ENCODE assay signal across 10 cellular contexts in the genomic region with DNA sequence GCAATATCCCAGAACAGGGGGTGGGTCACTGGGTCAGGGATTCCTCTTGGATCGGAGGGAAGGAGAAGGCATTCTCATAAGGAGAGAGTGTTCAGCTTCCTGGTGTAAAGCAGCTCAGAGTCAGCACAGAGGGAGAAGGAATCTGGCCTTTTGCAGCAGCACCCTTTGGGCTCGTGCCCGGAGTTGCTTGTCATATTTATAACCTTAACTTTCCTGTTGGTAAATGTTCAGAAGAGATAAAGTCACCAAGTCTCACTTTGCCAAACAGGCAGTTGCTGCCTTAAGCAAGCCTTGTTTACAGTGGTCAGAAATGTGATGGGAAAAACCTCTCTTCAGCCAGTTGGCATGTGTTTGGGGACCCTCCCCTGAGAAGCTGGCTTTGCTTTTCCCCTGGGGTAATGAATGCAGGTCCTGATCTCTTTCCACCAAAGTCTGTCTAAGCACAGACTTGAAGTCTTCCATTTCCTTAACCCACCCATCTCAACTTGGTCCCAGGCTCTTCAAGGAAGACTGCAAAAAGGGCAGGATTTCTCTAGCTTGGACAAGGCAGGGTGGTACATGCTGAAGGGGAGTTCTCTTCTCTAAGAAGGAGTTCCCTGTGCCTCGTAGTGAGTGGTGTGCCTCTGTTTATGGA.
DNase-seq lines count a peak whose midpoint lies in the region; ATAC-seq and TF ChIP-seq lines count a peak whose summit lies in the region.
"Had no signal": no experiment of that assay in that cellular context is flagged by ENCODE, and none has a peak within 500 bp of the region (broad histone marks: within the 10 kb centered on the region; RNA-seq: fewer than 3 reads in every experiment).

No MANE protein-coding gene starts in this region.

- H3K27me3 Mint-ChIP-seq in MCF 10A (ENCODE audit: insufficient read depth, unreplicated experiment) (no peaks in the 10 kb centered on the region), natural killer cell (ENCODE audit: low read depth in 2 of 2) (no peaks in the 10 kb centered on the region)
- H3K27me3 Mint-ChIP-seq: activated naive CD4-positive, alpha-beta T cell treated with anti-CD3 and anti-CD28 coated beads, Interleukin-2, amount 10 ng/mL, durations not matched to agents 7 days and 5 days had no signal

- POLR2A ChIA-PET in MCF 10A (lab: Yijun Ruan, JAX) = interaction anchor here (0.7 kb wide), 1 partner anchor 51 kb away, joined by 4 read pairs; no protein-coding TSS in a partner anchor

- no peak overlapping the region for H3K4me2 ChIP-seq in mammary epithelial cell (ENCODE audit: insufficient read depth, low read depth, low read length)

- DNase-seq in MCF 10A (ENCODE audit: unreplicated experiment) = no peak
- no peak for DNase-seq in mammary epithelial cell
- DNase-seq in esophagus muscularis mucosa (ENCODE audit: extremely low spot score) = peak; percentile 93
- no peak for DNase-seq in natural killer cell
- no peak for DNase-seq in cerebellum (ENCODE audit: low spot score)
- no peak for DNase-seq in activated CD8-positive, alpha-beta memory T cell treated with anti-CD3 and anti-CD28 coated beads, Interleukin-2, amount 50 U/mL, for 48 hours
- no peak for DNase-seq in NCI-H2171 treated with DMSO at 0.1 percent for 48 hours (lab: John Stamatoyannopoulos, UW)
- DNase-seq: activated naive CD4-positive, alpha-beta T cell treated with anti-CD3 and anti-CD28 coated beads, Interleukin-2, amount 10 ng/mL, durations not matched to agents 7 days and 5 days had no signal

- intact Hi-C loops in MCF 10A (cut with micrococcal nuclease) (no loop called here), mammary epithelial cell (cut with micrococcal nuclease) (no loop called here), esophagus muscularis mucosa (cut with DNase I) (loop anchor here (10.0 kb wide), 1 partner anchor 47 kb away; no protein-coding TSS in a partner anchor), natural killer cell (cut with micrococcal nuclease) (no loop called here)

- H3K4me3 ChIP-seq in mammary epithelial cell (replicated peaks in 1 of 3; ENCODE audit: insufficient read depth in 1 of 3, low read depth in 2 of 3, low read length in 3 of 3) (no peak overlapping the region), esophagus muscularis mucosa (no peak overlapping the region)
- H3K4me3 ChIP-seq: BLaER1 treated with 17β-estradiol and CSF1 and Interleukin-3, amounts not matched to agents 10 nM and 100 nM had no signal

- H3K27me3 ChIP-seq in mammary epithelial cell (ENCODE audit: insufficient read depth, low read length) (no peaks in the 10 kb centered on the region), esophagus muscularis mucosa (no peaks in the 10 kb centered on the region)
- H3K27me3 ChIP-seq: BLaER1 treated with 17β-estradiol and CSF1 and Interleukin-3, amounts not matched to agents 10 nM and 100 nM had no signal

- H4K20me1 ChIP-seq in mammary epithelial cell (ENCODE audit: insufficient read depth, low read length) = no peaks in the 10 kb centered on the region
- H4K20me1 ChIP-seq: BLaER1 treated with 17β-estradiol and CSF1 and Interleukin-3, amounts not matched to agents 10 nM and 100 nM had no signal

- H3K9ac ChIP-seq in mammary epithelial cell (ENCODE audit: insufficient read depth, low read length) = no peak overlapping the region
- H3K9ac ChIP-seq: BLaER1 treated with 17β-estradiol and CSF1 and Interleukin-3, amounts not matched to agents 10 nM and 100 nM had no signal

- 45% methylated on average over 4 of the region's 4 CpGs for WGBS in mammary epithelial cell (ENCODE audit: low coverage, missing lambda C conversion rate)
- 30% methylated on average over 4 of the region's 4 CpGs for WGBS in esophagus muscularis mucosa

- H3K9me3 ChIP-seq in mammary epithelial cell (replicated peaks; ENCODE audit: insufficient read depth, low read length) (no peaks in the 10 kb centered on the region), esophagus muscularis mucosa (no peaks in the 10 kb centered on the region)

- H3K36me3 ChIP-seq in mammary epithelial cell (ENCODE audit: insufficient read depth, low read length) (no peaks in the 10 kb centered on the region), esophagus muscularis mucosa (peaks cover 0 to 56% (median 32%) of the 10 kb centered on the region in 4 donors)

- peaks cover 10% of the 10 kb centered on the region for H3K4me1 Mint-ChIP-seq in MCF 10A (ENCODE audit: insufficient read depth, unreplicated experiment)
- peaks cover 16 to 23% of the 10 kb centered on the region in 2 donors for H3K4me1 Mint-ChIP-seq in natural killer cell

- H3K27ac Mint-ChIP-seq in MCF 10A (ENCODE audit: low read depth, unreplicated experiment) (peak overlapping the region; percentile 42), natural killer cell (peak overlapping the region; percentile 40 to 45)

- no peaks in the 10 kb centered on the region for H3K36me3 Mint-ChIP-seq in MCF 10A (ENCODE audit: insufficient read depth, unreplicated experiment)
- H3K36me3 Mint-ChIP-seq in natural killer cell = peaks cover 9% of the 10 kb centered on the region

- H3K79me2 ChIP-seq in mammary epithelial cell (ENCODE audit: insufficient read depth, low read length) = no peaks in the 10 kb centered on the region

- TF ChIP-seq CTCF in MCF 10A (IDR thresholded peaks at IDR 0.05; ENCODE audit: unreplicated experiment) = no peak
- no peak for TF ChIP-seq CTCF in mammary epithelial cell (conservative IDR thresholded peaks at IDR 0.05 in 1 of 2, IDR thresholded peaks at IDR 0.05 in 1 of 2; ENCODE audit: extremely low read depth in 1 of 2, insufficient read depth in 1 of 2, low read depth in 1 of 2, low read length in 2 of 2)
- TF ChIP-seq CTCF in esophagus muscularis mucosa (IDR thresholded peaks at IDR 0.05) = no peak
- TF ChIP-seq CTCF in natural killer cell (IDR thresholded peaks at IDR 0.05) = no peak

- H3K4me1 ChIP-seq in mammary epithelial cell (ENCODE audit: insufficient read depth, low read length) = peaks cover 13% of the 10 kb centered on the region
- H3K4me1 ChIP-seq in esophagus muscularis mucosa = peaks cover 29 to 39% (median 35%) of the 10 kb centered on the region in 4 donors

- H3K9me3 Mint-ChIP-seq in MCF 10A (ENCODE audit: unreplicated experiment) (no peaks in the 10 kb centered on the region), natural killer cell (no peaks in the 10 kb centered on the region)

- ATAC-seq in natural killer cell = no peak
- no peak for ATAC-seq in HG03432 (IDR thresholded peaks at IDR 0.05; ENCODE audit: unreplicated experiment)

- no peak overlapping the region for H2AFZ ChIP-seq in mammary epithelial cell (ENCODE audit: low read depth, low read length)

- dilution Hi-C loops in mammary epithelial cell (cut with HindIII; ENCODE audit: low sequenced_read_pairs) = no loop called here

- no peak for TF ChIP-seq EP300 in esophagus muscularis mucosa (IDR thresholded peaks at IDR 0.05)

- H3K27ac ChIP-seq in mammary epithelial cell (ENCODE audit: insufficient read depth, low read depth, low read length) (no peak overlapping the region), esophagus muscularis mucosa (replicated peaks in 1 of 4) (peak overlapping the region; percentile 58 to 75 (median 71))
- H3K27ac ChIP-seq: BLaER1 treated with 17β-estradiol and CSF1 and Interleukin-3, amounts not matched to agents 10 nM and 100 nM had no signal

- no TSS peak for BruUV-seq in MCF 10A (replicated peaks; lab: Mats Ljungman, UMichigan)
- no TSS peak for BruUV-seq in mammary epithelial cell (replicated peaks; lab: Mats Ljungman, UMichigan)

- in situ Hi-C loops in mammary epithelial cell (cut with MboI; ENCODE audit: low sequenced_read_pairs in 2 of 2) = no loop called here

- H3K4me3 Mint-ChIP-seq in MCF 10A (ENCODE audit: unreplicated experiment) = no peak overlapping the region
- H3K4me3 Mint-ChIP-seq in natural killer cell = no peak overlapping the region
- H3K4me3 Mint-ChIP-seq: activated naive CD4-positive, alpha-beta T cell treated with anti-CD3 and anti-CD28 coated beads, Interleukin-2, amount 10 ng/mL, durations not matched to agents 7 days and 5 days had no signal

- TF ChIP-seq POLR2A in esophagus muscularis mucosa (IDR thresholded peaks at IDR 0.05; ENCODE audit: low read depth) = no peak

- CTCF ChIA-PET in MCF 10A (lab: Yijun Ruan, JAX) = no interaction called here
- CTCF ChIA-PET in mammary epithelial cell (lab: Charles Lee; ENCODE audit: low non-redundant PET) = no interaction called here
